29 cellular contexts compared by ENCODE assay signal in genomic region chr20:54215157-54215789, GRCh38. TPM values are rescaled to one million over a fixed set of nuclear protein-coding genes. Genes with fewer than 3 reads are reported as not detected.
"Had no signal": no experiment of that assay in that cellular context is flagged by ENCODE, and none has a peak within 500 bp of the region (broad histone marks: within the 10 kb centered on the region; RNA-seq: fewer than 3 reads in every experiment).

No MANE protein-coding gene starts in this region.

- H3K27ac ChIP-seq: neutrophil, pancreas, prostate gland, suprapubic skin, testis, tibial artery, transverse colon, upper lobe of right lung, uterus had no signal

- H3K9me3 ChIP-seq: neutrophil, pancreas, prostate gland, suprapubic skin, testis, tibial artery, transverse colon, upper lobe of right lung, uterus had no signal

- H3K4me3 ChIP-seq: pancreas, prostate gland, suprapubic skin, testis, tibial artery, transverse colon, upper lobe of right lung, uterus had no signal

- H3K36me3 ChIP-seq: pancreas, prostate gland, uterus had no signal

- FAIRE-seq: pancreas, small intestine had no signal

- H3K27me3 ChIP-seq: neutrophil, pancreas, suprapubic skin, testis, tibial artery, transverse colon, upper lobe of right lung, uterus had no signal

- H3K4me1 ChIP-seq: pancreas, prostate gland, testis, upper lobe of right lung, uterus had no signal

- ATAC-seq: naive thymus-derived CD8-positive, alpha-beta T cell; natural killer cell treated with Interleukin-12 subunit alpha and Interleukin-12 subunit beta and Interleukin-15 and Interleukin-18, amount 100 ng/mL, for 72 hours; pancreas; sciatic nerve; stimulated activated memory B cell treated with anti-CD40 and anti-IgM and Interleukin-4, amounts not matched to agents 10 μg/mL and 1 μg/mL and 100 μg/mL, for 72 hours; stimulated activated naive CD8-positive, alpha-beta T cell treated with anti-CD3 and anti-CD28 coated beads, Interleukin-15, amount 100 ng/mL, for 72 hours; stimulated activated naive CD8-positive, alpha-beta T cell treated with anti-CD3 and anti-CD28 coated beads, Interleukin-15, Interleukin-2, amounts not matched to agents 100 U/mL and 50 U/mL, for 24 hours; upper lobe of right lung had no signal

- DNase-seq: naive B cell; naive thymus-derived CD8-positive, alpha-beta T cell; nephron progenitor cell; nucleus accumbens; pancreas; small intestine; stimulated activated CD4-positive, alpha-beta T cell treated with anti-CD3 and anti-CD28 coated beads, Interleukin-15, amount 100 ng/mL, for 24 hours; stimulated activated CD4-positive, alpha-beta T cell treated with anti-CD3 and anti-CD28 coated beads, Interleukin-2, amount 100 ng/mL, for 24 hours; stimulated activated CD4-positive, alpha-beta T cell treated with anti-CD3 and anti-CD28 coated beads, Interleukin-2, amount 100 ng/mL, for 48 hours; stimulated activated CD4-positive, alpha-beta T cell treated with anti-CD3 and anti-CD28 coated beads, Interleukin-4, amount 100 ng/mL, for 4 hours; stimulated activated CD8-positive, alpha-beta memory T cell treated with anti-CD3 and anti-CD28 coated beads, Interleukin-4, amount 100 ng/mL, for 48 hours; stimulated activated naive CD4-positive, alpha-beta T cell; stimulated activated naive CD8-positive, alpha-beta T cell treated with anti-CD3 and anti-CD28 coated beads, Interleukin-15, amount 100 ng/mL, for 72 hours; stimulated activated naive CD8-positive, alpha-beta T cell treated with anti-CD3 and anti-CD28 coated beads, Interleukin-15, Interleukin-2, amounts not matched to agents 100 U/mL and 50 U/mL, for 24 hours; substantia nigra; testis; tibial artery; transverse colon; upper lobe of right lung; uterus had no signal

RNA-seq across cellular contexts. Expression of gene CYP24A1, which starts 41.5 kb away (rescaled TPM):
- total RNA-seq: natural killer cell treated with Interleukin-12 subunit alpha and Interleukin-12 subunit beta and Interleukin-15 and Interleukin-18, amount 100 ng/mL, for 72 hours; osteocyte; posterior vena cava; right cardiac atrium; sciatic nerve; transverse colon had no signal
- polyA plus RNA-seq: naive thymus-derived CD8-positive, alpha-beta T cell; pancreas; right cardiac atrium had no signal
